In genomic region chr3:185353823-185354614, GRCh38 we compare ENCODE assay signal across 8 cellular contexts. TPM values are rescaled to one million over a fixed set of nuclear protein-coding genes. Genes with fewer than 3 reads are reported as not detected.
DNase-seq lines count a peak whose midpoint lies in the region; ATAC-seq and TF ChIP-seq lines count a peak whose summit lies in the region.

No MANE protein-coding gene starts in this region.

- no peak overlapping the region for H2AK5ac ChIP-seq in trophoblast cell (ENCODE audit: low read length)

- no peaks in the 10 kb centered on the region for H4K20me1 ChIP-seq in PC-3 (ENCODE audit: low read length)

- H2BK12ac ChIP-seq in trophoblast cell (ENCODE audit: low read length) = no peak overlapping the region

- H4K91ac ChIP-seq in trophoblast cell (ENCODE audit: low read depth, low read length) = no peak overlapping the region

- intact Hi-C loops in PC-3 (cut with micrococcal nuclease) = no loop called here

- no peak overlapping the region for H4K8ac ChIP-seq in trophoblast cell (ENCODE audit: low read depth, low read length)

- H3K4me3 Mint-ChIP-seq in activated T-cell treated with anti-CD3 and anti-CD28 coated beads, Interleukin-2, amount 50 U/mL, for 4 hours = no peak overlapping the region

- no peaks in the 10 kb centered on the region for H3K9me2 ChIP-seq in PC-3 (replicated peaks; ENCODE audit: low read length)

- H3K4me2 ChIP-seq in PC-3 (ENCODE audit: low read length) (no peak overlapping the region), trophoblast cell (ENCODE audit: low read length) (no peak overlapping the region)

- ATAC-seq in PC-3 (peak; percentile 78), foreskin keratinocyte (peak; percentile 82)
- peak; percentile 99 to 100 for ATAC-seq in activated T-cell treated with anti-CD3 and anti-CD28 coated beads, Interleukin-2, amount 50 U/mL, for 4 hours

- H3K36me3 Mint-ChIP-seq in activated T-cell treated with anti-CD3 and anti-CD28 coated beads, Interleukin-2, amount 50 U/mL, for 4 hours (ENCODE audit: insufficient read depth) = no peaks in the 10 kb centered on the region

- DNase-seq in GF-D8 (lab: John Stamatoyannopoulos, UW) (peak; percentile 41), H7 (peak; percentile 86), PC-3 (peak; percentile 91), foreskin keratinocyte (peak; percentile 62 to 67), trophoblast cell (peak; percentile 96 to 99), dedifferentiated amniotic fluid mesenchymal stem cell (ENCODE audit: extremely low spot score) (no peak)
- peak; percentile 44 for DNase-seq in activated T-cell treated with anti-CD3 and anti-CD28 coated beads, Interleukin-2, amount 50 U/mL, for 4 hours

- peaks cover 23% of the 10 kb centered on the region for H3K27me3 Mint-ChIP-seq in activated T-cell treated with anti-CD3 and anti-CD28 coated beads, Interleukin-2, amount 50 U/mL, for 4 hours (ENCODE audit: low read depth)

- no peak overlapping the region for H2BK120ac ChIP-seq in trophoblast cell (ENCODE audit: insufficient read depth, low read length, poor library complexity)

- POLR2A ChIA-PET in PC-3 (lab: Charles Lee; ENCODE audit: unreplicated experiment) = no interaction called here

- H3K9me3 ChIP-seq in PC-3 (ENCODE audit: low read length) = no peaks in the 10 kb centered on the region
- H3K9me3 ChIP-seq in trophoblast cell (ENCODE audit: insufficient read depth, low read depth, low read length) = no peaks in the 10 kb centered on the region

- H3K9me3 Mint-ChIP-seq in activated T-cell treated with anti-CD3 and anti-CD28 coated beads, Interleukin-2, amount 50 U/mL, for 4 hours = no peaks in the 10 kb centered on the region

- H3K9ac ChIP-seq in PC-3 (ENCODE audit: low read length) (no peak overlapping the region), trophoblast cell (ENCODE audit: low read length) (no peak overlapping the region)

- TF ChIP-seq CTCF in LNCAP (IDR thresholded peaks at IDR 0.05) = peak; percentile 74
- peak; percentile 70 for TF ChIP-seq CTCF in PC-3 (conservative IDR thresholded peaks at IDR 0.05; ENCODE audit: low read depth, low read length)
- TF ChIP-seq CTCF in foreskin keratinocyte (conservative IDR thresholded peaks at IDR 0.05) = peak; percentile 82

- no peak overlapping the region for H3K4me3 ChIP-seq in H7 (ENCODE audit: insufficient read depth, low read depth, low read length)
- no peak overlapping the region for H3K4me3 ChIP-seq in PC-3 (ENCODE audit: low read length)
- no peak overlapping the region for H3K4me3 ChIP-seq in trophoblast cell (ENCODE audit: low read depth, low read length)

- H3K27ac ChIP-seq in PC-3 (ENCODE audit: low read length) = no peak overlapping the region
- H3K27ac ChIP-seq in foreskin keratinocyte = no peak overlapping the region
- H3K27ac ChIP-seq in trophoblast cell (ENCODE audit: low read depth, low read length) = no peak overlapping the region

- no peak overlapping the region for H3K4ac ChIP-seq in trophoblast cell (ENCODE audit: low read depth, low read length)

- H3K27me3 ChIP-seq in H7 (ENCODE audit: control insufficient read depth, insufficient read depth, low read length) = no peaks in the 10 kb centered on the region; the same call in none of the 2 replicates
- H3K27me3 ChIP-seq in PC-3 (ENCODE audit: low read length) = no peaks in the 10 kb centered on the region
- H3K27me3 ChIP-seq in foreskin keratinocyte = no peaks in the 10 kb centered on the region
- H3K27me3 ChIP-seq in trophoblast cell (ENCODE audit: insufficient read depth, low read length) = no peaks in the 10 kb centered on the region

- CTCF ChIA-PET in PC-3 (lab: Charles Lee) = no interaction called here

- H3K36me3 ChIP-seq in H7 (replicated peaks; ENCODE audit: control insufficient read depth, insufficient read depth, low read length) = no peaks in the 10 kb centered on the region
- no peaks in the 10 kb centered on the region for H3K36me3 ChIP-seq in PC-3 (ENCODE audit: low read depth, low read length)
- no peaks in the 10 kb centered on the region for H3K36me3 ChIP-seq in trophoblast cell (ENCODE audit: control insufficient read depth in 1 of 2, insufficient read depth in 2 of 2, low read length in 2 of 2)

- H3K79me1 ChIP-seq in trophoblast cell (ENCODE audit: low read length) = no peaks in the 10 kb centered on the region

- H2AFZ ChIP-seq in PC-3 (ENCODE audit: low read length) (no peak overlapping the region), trophoblast cell (ENCODE audit: insufficient read depth, low read length, poor library complexity) (no peak overlapping the region)

- peaks cover 2% of the 10 kb centered on the region for H3K4me1 Mint-ChIP-seq in activated T-cell treated with anti-CD3 and anti-CD28 coated beads, Interleukin-2, amount 50 U/mL, for 4 hours (ENCODE audit: low read depth)

- H4K12ac ChIP-seq in trophoblast cell (ENCODE audit: low read depth, low read length) = no peak overlapping the region

- no peak overlapping the region for H3K23ac ChIP-seq in trophoblast cell (ENCODE audit: low read length)

- H3K4me1 ChIP-seq in PC-3 (ENCODE audit: insufficient read depth, low read length) (peaks cover 13% of the 10 kb centered on the region), foreskin keratinocyte (peaks cover 4% of the 10 kb centered on the region), trophoblast cell (ENCODE audit: control insufficient read depth in 1 of 2, insufficient read depth in 2 of 2, low read length in 2 of 2) (no peaks in the 10 kb centered on the region)

- no TSS peak for BruUV-seq in PC-3 (replicated peaks; lab: Mats Ljungman, UMichigan)

- no peak overlapping the region for H3K18ac ChIP-seq in trophoblast cell (ENCODE audit: low read length)

- H3F3A ChIP-seq in PC-3 (ENCODE audit: low read length, unreplicated experiment) = peaks cover 6% of the 10 kb centered on the region

- H2BK5ac ChIP-seq in trophoblast cell (ENCODE audit: low read depth, low read length, poor library complexity) = no peak overlapping the region

- no peaks in the 10 kb centered on the region for H3K79me2 ChIP-seq in PC-3 (ENCODE audit: low read length)
- H3K79me2 ChIP-seq in trophoblast cell (ENCODE audit: control insufficient read depth, insufficient read depth, low read length, poor library complexity) = no peaks in the 10 kb centered on the region

- no CpG with 5 or more reads among the region's 13 CpGs for WGBS in trophoblast cell (ENCODE audit: extremely low coverage, insufficient coverage, insufficient read length)

- H3K14ac ChIP-seq in trophoblast cell (ENCODE audit: low read length) = no peak overlapping the region

RNA-seq across cellular contexts. Expression of gene MAP3K13, which starts 8.9 kb away (rescaled TPM):
- total RNA-seq in H7 (2014; rRNA removed; shearing (Covaris generic)) = not detected in 2 replicates
- total RNA-seq in PC-3 (2014; rRNA removed) = 24.0 and 24.4 TPM in 2 replicates
- total RNA-seq in activated T-cell treated with anti-CD3 and anti-CD28 coated beads, Interleukin-2, amount 50 U/mL, for 4 hours = 10 to 100 TPM in 1 of 3 donors, 1 to 10 TPM in 2; 8.8 to 12.3 (median 9.0) TPM
- total RNA-seq in foreskin keratinocyte = 14.5 and 15.0 TPM in 2 replicates
- polyA plus RNA-seq in foreskin keratinocyte = 12.3 and 16.3 TPM in 2 replicates
- polyA plus RNA-seq in trophoblast cell (2013) = 42.8 and 44.6 TPM in 2 replicates
